26 cellular contexts compared by ENCODE assay signal in the genomic region with DNA sequence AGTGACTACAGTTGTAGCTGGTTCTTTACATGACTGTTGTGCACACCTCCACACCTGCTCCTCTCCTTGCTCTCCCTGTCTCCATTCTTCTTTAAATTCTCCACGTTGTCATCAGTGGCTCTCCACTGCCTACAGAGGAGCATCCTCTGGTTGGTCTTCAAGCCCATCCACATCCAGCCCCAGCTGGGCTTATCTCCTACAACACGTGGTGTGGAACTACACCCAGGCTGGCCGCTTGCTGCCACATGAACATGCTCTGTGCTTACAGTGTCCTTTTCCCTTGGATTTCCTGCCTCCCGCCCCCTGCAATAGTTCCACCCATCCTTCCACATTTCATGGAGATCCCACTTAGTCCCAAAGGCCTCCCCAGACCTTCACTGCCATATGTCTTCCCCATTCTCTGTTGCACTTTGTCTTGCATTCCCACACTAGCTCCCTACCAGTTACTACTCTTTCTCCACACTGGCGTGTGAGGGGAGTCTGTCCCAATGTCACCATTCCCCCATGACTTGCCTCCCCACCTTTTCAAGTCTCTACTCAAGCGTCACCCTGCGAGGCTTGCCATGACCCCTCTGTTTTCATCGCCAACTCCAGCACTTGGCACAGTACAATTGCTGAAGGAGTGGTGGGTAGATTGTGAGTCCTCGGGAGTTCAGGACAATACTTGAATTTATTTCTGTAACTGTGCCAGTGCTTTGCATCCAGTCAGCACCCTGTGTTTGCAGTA. TPM values are rescaled to one million over a fixed set of nuclear protein-coding genes. Genes with fewer than 3 reads are reported as not detected.
DNase-seq lines count a peak whose midpoint lies in the region; ATAC-seq and TF ChIP-seq lines count a peak whose summit lies in the region.
"Had no signal": no experiment of that assay in that cellular context is flagged by ENCODE, and none has a peak within 500 bp of the region (broad histone marks: within the 10 kb centered on the region; RNA-seq: fewer than 3 reads in every experiment).

No MANE protein-coding gene starts in this region.

- WGBS in sigmoid colon, 2 donors, result 83 to 90% methylated on average over 9 of the region's 9 CpGs
- WGBS in gastroesophageal sphincter (ENCODE audit: low coverage in 1 of 2), 2 donors, result 71 to 81% methylated on average over 5 to 7 of the region's 9 CpGs

- H3K27ac Mint-ChIP-seq in activated CD4-positive, alpha-beta memory T cell treated with anti-CD3 and anti-CD28 coated beads, Interleukin-2, amount 10 ng/mL, durations not matched to agents 7 days and 5 days, result peak overlapping the region; percentile 5
- H3K27ac Mint-ChIP-seq in activated CD4-positive, alpha-beta memory T cell treated with anti-CD3 and anti-CD28 coated beads for 36 hours, result no peak overlapping the region
- peak overlapping the region; percentile 18 for H3K27ac Mint-ChIP-seq in neural progenitor cell
- H3K27ac Mint-ChIP-seq: CD14-positive monocyte, IgD-negative memory B cell had no signal

- no peak for TF ChIP-seq EP300 in sigmoid colon (IDR thresholded peaks at IDR 0.05)
- TF ChIP-seq EP300 in gastroesophageal sphincter (IDR thresholded peaks at IDR 0.05), result no peak

- H3K79me2 ChIP-seq in neural progenitor cell (ENCODE audit: low read depth), result peaks cover 15% of the 10 kb centered on the region

- no peak overlapping the region for H3K4me3 ChIP-seq in WERI-Rb-1 (ENCODE audit: low read depth, low read length)
- no peak overlapping the region for H3K4me3 ChIP-seq in neural progenitor cell
- no peak overlapping the region for H3K4me3 ChIP-seq in sigmoid colon
- H3K4me3 ChIP-seq in gastroesophageal sphincter, result no peak overlapping the region
- H3K4me3 ChIP-seq: SJCRH30 had no signal

- no peak overlapping the region for H3K4me3 Mint-ChIP-seq in activated CD4-positive, alpha-beta memory T cell treated with anti-CD3 and anti-CD28 coated beads, Interleukin-2, amount 10 ng/mL, durations not matched to agents 7 days and 5 days
- H3K4me3 Mint-ChIP-seq in activated CD4-positive, alpha-beta memory T cell treated with anti-CD3 and anti-CD28 coated beads for 36 hours, result no peak overlapping the region
- no peak overlapping the region for H3K4me3 Mint-ChIP-seq in neural progenitor cell
- H3K4me3 Mint-ChIP-seq: CD14-positive monocyte had no signal

- peaks cover 44% of the 10 kb centered on the region for H3F3A ChIP-seq in neural progenitor cell (ENCODE audit: low read depth)

- POLR2A ChIA-PET in activated CD4-positive, alpha-beta memory T cell treated with anti-CD3 and anti-CD28 coated beads, Interleukin-2, amount 10 ng/mL, durations not matched to agents 7 days and 5 days (lab: Charles Lee), result interaction anchor here (0.7 to 1.8 kb wide), 5 partner anchors 8 to 45 kb away, joined by 3 to 7 read pairs (median 3); partner anchors contain the start of gene MCRS1
- POLR2A ChIA-PET in activated CD4-positive, alpha-beta memory T cell treated with anti-CD3 and anti-CD28 coated beads for 36 hours (lab: Charles Lee), result no interaction called here

- ATAC-seq in gastroesophageal sphincter, result no peak
- no peak for ATAC-seq in GM21619 (IDR thresholded peaks at IDR 0.05; ENCODE audit: unreplicated experiment)
- ATAC-seq: PC-3, Right ventricle myocardium inferior had no signal

- H3K36me3 Mint-ChIP-seq in activated CD4-positive, alpha-beta memory T cell treated with anti-CD3 and anti-CD28 coated beads, Interleukin-2, amount 10 ng/mL, durations not matched to agents 7 days and 5 days (ENCODE audit: low read depth), result no peaks in the 10 kb centered on the region
- peaks cover 9% of the 10 kb centered on the region for H3K36me3 Mint-ChIP-seq in activated CD4-positive, alpha-beta memory T cell treated with anti-CD3 and anti-CD28 coated beads for 36 hours
- peaks cover 12% of the 10 kb centered on the region for H3K36me3 Mint-ChIP-seq in neural progenitor cell

- H3K9me3 ChIP-seq in WERI-Rb-1 (ENCODE audit: severe bottlenecking) (no peaks in the 10 kb centered on the region), neural progenitor cell (ENCODE audit: low read depth) (no peaks in the 10 kb centered on the region), sigmoid colon (no peaks in the 10 kb centered on the region), gastroesophageal sphincter (no peaks in the 10 kb centered on the region)
- H3K9me3 ChIP-seq: BE2C, SJCRH30 had no signal

- H3K27ac ChIP-seq in WERI-Rb-1, result peak overlapping the region; percentile 92
- peak overlapping the region; percentile 75 for H3K27ac ChIP-seq in neural progenitor cell
- H3K27ac ChIP-seq in sigmoid colon, result no peak overlapping the region
- no peak overlapping the region for H3K27ac ChIP-seq in gastroesophageal sphincter
- H3K27ac ChIP-seq: HL-60, SJCRH30 had no signal

- H3K9me3 Mint-ChIP-seq in activated CD4-positive, alpha-beta memory T cell treated with anti-CD3 and anti-CD28 coated beads, Interleukin-2, amount 10 ng/mL, durations not matched to agents 7 days and 5 days, result no peaks in the 10 kb centered on the region
- H3K9me3 Mint-ChIP-seq in activated CD4-positive, alpha-beta memory T cell treated with anti-CD3 and anti-CD28 coated beads for 36 hours, result no peaks in the 10 kb centered on the region
- H3K9me3 Mint-ChIP-seq in neural progenitor cell, result no peaks in the 10 kb centered on the region
- H3K9me3 Mint-ChIP-seq: IgD-negative memory B cell had no signal

- CTCF ChIA-PET in activated CD4-positive, alpha-beta memory T cell treated with anti-CD3 and anti-CD28 coated beads, Interleukin-2, amount 10 ng/mL, durations not matched to agents 7 days and 5 days (lab: Charles Lee), result interaction anchor here (2.2 to 4.7 kb wide), 2 partner anchors 15 to 219 kb away, joined by 14 to 41 read pairs; no protein-coding TSS in a partner anchor
- CTCF ChIA-PET in activated CD4-positive, alpha-beta memory T cell treated with anti-CD3 and anti-CD28 coated beads for 36 hours (lab: Charles Lee), result interaction anchor here (0.5 to 1.1 kb wide), 4 partner anchors 211 to 1038 kb away, joined by 3 to 4 read pairs (median 3); partner anchors contain the start of gene SPATS2

- intact Hi-C loops in activated CD4-positive, alpha-beta memory T cell treated with anti-CD3 and anti-CD28 coated beads for 36 hours (cut with micrococcal nuclease), result no loop called here
- intact Hi-C loops in sigmoid colon (cut with DNase I), result no loop called here

- no peaks in the 10 kb centered on the region for H3K27me3 Mint-ChIP-seq in activated CD4-positive, alpha-beta memory T cell treated with anti-CD3 and anti-CD28 coated beads, Interleukin-2, amount 10 ng/mL, durations not matched to agents 7 days and 5 days
- H3K27me3 Mint-ChIP-seq in activated CD4-positive, alpha-beta memory T cell treated with anti-CD3 and anti-CD28 coated beads for 36 hours, result no peaks in the 10 kb centered on the region
- H3K27me3 Mint-ChIP-seq in neural progenitor cell (ENCODE audit: insufficient read depth, low read depth), result peaks cover 3% of the 10 kb centered on the region
- H3K27me3 Mint-ChIP-seq: IgD-negative memory B cell had no signal

- peaks cover 31% of the 10 kb centered on the region for H3K4me1 ChIP-seq in neural progenitor cell
- peaks cover 0 to 24% (median 16%) of the 10 kb centered on the region in 4 donors for H3K4me1 ChIP-seq in sigmoid colon
- H3K4me1 ChIP-seq in gastroesophageal sphincter, result peaks cover 0 to 27% (median 3%) of the 10 kb centered on the region in 3 donors

- no peak overlapping the region for H3K4me2 ChIP-seq in neural progenitor cell

- TF ChIP-seq POLR2A in erythroblast (IDR thresholded peaks at IDR 0.05; ENCODE audit: low read length) (no peak), sigmoid colon (IDR thresholded peaks at IDR 0.05) (no peak), gastroesophageal sphincter (IDR thresholded peaks at IDR 0.05) (no peak)

- peaks cover 21% of the 10 kb centered on the region for H3K4me1 Mint-ChIP-seq in activated CD4-positive, alpha-beta memory T cell treated with anti-CD3 and anti-CD28 coated beads, Interleukin-2, amount 10 ng/mL, durations not matched to agents 7 days and 5 days
- H3K4me1 Mint-ChIP-seq in activated CD4-positive, alpha-beta memory T cell treated with anti-CD3 and anti-CD28 coated beads for 36 hours (ENCODE audit: low read depth), result peaks cover 18% of the 10 kb centered on the region
- H3K4me1 Mint-ChIP-seq in neural progenitor cell, result peaks cover 33% of the 10 kb centered on the region

- H4K20me1 ChIP-seq in neural progenitor cell (ENCODE audit: low read depth), result peaks cover 20% of the 10 kb centered on the region

- H3K9ac ChIP-seq in neural progenitor cell, result no peak overlapping the region

- no peaks in the 10 kb centered on the region for H3K27me3 ChIP-seq in WERI-Rb-1 (ENCODE audit: insufficient read depth, low read depth, severe bottlenecking)
- H3K27me3 ChIP-seq in neural progenitor cell, result no peaks in the 10 kb centered on the region
- no peaks in the 10 kb centered on the region for H3K27me3 ChIP-seq in sigmoid colon
- no peaks in the 10 kb centered on the region for H3K27me3 ChIP-seq in gastroesophageal sphincter
- H3K27me3 ChIP-seq: BE2C, SJCRH30 had no signal

- no peak overlapping the region for H2AFZ ChIP-seq in neural progenitor cell (replicated peaks)

- H3K36me3 ChIP-seq in WERI-Rb-1 (peaks cover 20% of the 10 kb centered on the region), neural progenitor cell (no peaks in the 10 kb centered on the region), sigmoid colon (peaks cover 0 to 23% (median 0%) of the 10 kb centered on the region in 4 donors), gastroesophageal sphincter (peaks cover 0 to 42% of the 10 kb centered on the region in 2 donors)

- no peak for DNase-seq in activated CD4-positive, alpha-beta memory T cell treated with anti-CD3 and anti-CD28 coated beads, Interleukin-2, amount 10 ng/mL, durations not matched to agents 7 days and 5 days
- DNase-seq in activated CD4-positive, alpha-beta memory T cell treated with anti-CD3 and anti-CD28 coated beads for 36 hours, result no peak
- no peak for DNase-seq in WERI-Rb-1
- DNase-seq in erythroblast (lab: John Stamatoyannopoulos, UW), result peak; percentile 49 to 67
- no peak for DNase-seq in neural progenitor cell (ENCODE audit: low spot score)
- DNase-seq in sigmoid colon, result no peak
- DNase-seq: 8988T; ACHN; BE2C; Calu3; DMS153; DND-41; NCI-H1048; NCI-H1417; NCI-H1694; NCI-H2081; NCI-H748 treated with DMSO at 0.1 percent for 48 hours; NK-92 treated with Interleukin-12 subunit alpha and Interleukin-12 subunit beta, amount 100 ng/mL, for 24 hours; PC-3 had no signal

- no peak for TF ChIP-seq CTCF in WERI-Rb-1 (IDR thresholded peaks at IDR 0.05; ENCODE audit: low read depth, low read length)
- TF ChIP-seq CTCF in neural progenitor cell (IDR thresholded peaks at IDR 0.05), result no peak
- TF ChIP-seq CTCF in sigmoid colon (IDR thresholded peaks at IDR 0.05), result no peak
- TF ChIP-seq CTCF in gastroesophageal sphincter (IDR thresholded peaks at IDR 0.05), result no peak

RNA-seq across cellular contexts. Expression of gene MCRS1, which starts 9.8 kb away (rescaled TPM):
- 10 to 100 TPM; 70.5 to 73.1 TPM for total RNA-seq in activated CD4-positive, alpha-beta memory T cell treated with anti-CD3 and anti-CD28 coated beads, Interleukin-2, amount 10 ng/mL, durations not matched to agents 7 days and 5 days
- 10 to 100 TPM; 52.3 to 56.8 TPM for total RNA-seq in activated CD4-positive, alpha-beta memory T cell treated with anti-CD3 and anti-CD28 coated beads for 36 hours
- total RNA-seq in neural progenitor cell (ENCODE audit: low replicate concordance), result 62.4 and 91.5 TPM in 2 replicates
- total RNA-seq in sigmoid colon, result 10 to 100 TPM; 33.6 to 59.3 (median 48.0) TPM
- polyA plus RNA-seq in sigmoid colon, result 10 to 100 TPM; 43.8 to 61.0 (median 46.0) TPM
- 10 to 100 TPM; 35.3 to 62.5 (median 51.1) TPM for total RNA-seq in gastroesophageal sphincter

RNA-seq across cellular contexts. Expression of gene FAM186B, which starts 27.7 kb away (rescaled TPM):
- total RNA-seq in activated CD4-positive, alpha-beta memory T cell treated with anti-CD3 and anti-CD28 coated beads, Interleukin-2, amount 10 ng/mL, durations not matched to agents 7 days and 5 days, result not detected
- total RNA-seq in activated CD4-positive, alpha-beta memory T cell treated with anti-CD3 and anti-CD28 coated beads for 36 hours, result not detected
- total RNA-seq in neural progenitor cell (ENCODE audit: low replicate concordance), result 0.25 TPM in 1 of 2 replicates, not detected in the other
- total RNA-seq in sigmoid colon, result under 1 TPM in 2 of 4 donors, not detected in 2; 0.16 to 0.54 TPM
- polyA plus RNA-seq in sigmoid colon, result under 1 TPM in 1 of 3 donors, not detected in 2; 0.22 TPM
- total RNA-seq in gastroesophageal sphincter, result under 1 TPM in 2 of 4 donors, not detected in 2; 0.31 to 0.69 TPM
- polyA plus RNA-seq: CD14-positive monocyte had no signal

RNA-seq across cellular contexts. Expression of gene KCNH3, which starts 38.9 kb away (rescaled TPM):
- under 1 TPM; 0.58 to 0.90 TPM for total RNA-seq in activated CD4-positive, alpha-beta memory T cell treated with anti-CD3 and anti-CD28 coated beads, Interleukin-2, amount 10 ng/mL, durations not matched to agents 7 days and 5 days
- 1 to 10 TPM; 1.2 to 1.3 TPM for total RNA-seq in activated CD4-positive, alpha-beta memory T cell treated with anti-CD3 and anti-CD28 coated beads for 36 hours
- total RNA-seq in neural progenitor cell (ENCODE audit: low replicate concordance), result 0.19 TPM in 1 of 2 replicates, not detected in the other
- total RNA-seq in sigmoid colon, result under 1 TPM in 2 of 4 donors, not detected in 2; 0.14 to 0.83 TPM
- under 1 TPM in 1 of 3 donors, not detected in 2; 0.36 TPM for polyA plus RNA-seq in sigmoid colon
- total RNA-seq in gastroesophageal sphincter, result under 1 TPM in 3 of 4 donors, not detected in 1; 0.13 to 0.69 (median 0.31) TPM

RNA-seq across cellular contexts. Expression of gene PRPF40B, which starts 45.6 kb away (rescaled TPM):
- total RNA-seq in activated CD4-positive, alpha-beta memory T cell treated with anti-CD3 and anti-CD28 coated beads, Interleukin-2, amount 10 ng/mL, durations not matched to agents 7 days and 5 days, result 1 to 10 TPM; 8.0 to 8.7 TPM
- total RNA-seq in activated CD4-positive, alpha-beta memory T cell treated with anti-CD3 and anti-CD28 coated beads for 36 hours, result 1 to 10 TPM; 6.2 to 8.9 TPM
- total RNA-seq in neural progenitor cell (ENCODE audit: low replicate concordance), result 18.1 and 30.5 TPM in 2 replicates
- 10 to 100 TPM; 13.3 to 27.5 (median 21.0) TPM for total RNA-seq in sigmoid colon
- 10 to 100 TPM in 1 of 3 donors, 1 to 10 TPM in 2; 1.4 to 11.3 (median 3.6) TPM for polyA plus RNA-seq in sigmoid colon
- 10 to 100 TPM; 14.6 to 24.0 (median 18.3) TPM for total RNA-seq in gastroesophageal sphincter

Comparison
In these comparisons a context has a peak if more than half of its experiments do, and no peak if none do; other contexts are left out.
1. DNase-seq: peak in erythroblast (2 of 2); none in activated CD4-positive, alpha-beta memory T cell treated with anti-CD3 and anti-CD28 coated beads, Interleukin-2, amount 10 ng/mL, durations not matched to agents 7 days and 5 days (single experiment), activated CD4-positive, alpha-beta memory T cell treated with anti-CD3 and anti-CD28 coated beads for 36 hours (single experiment), WERI-Rb-1 (single experiment), neural progenitor cell (single experiment) and sigmoid colon (single experiment).
2. H3K27ac ChIP-seq: peak in WERI-Rb-1 (single experiment) and neural progenitor cell (single experiment); none in sigmoid colon (0 of 4) and gastroesophageal sphincter (0 of 4).